Comparison of ENCODE assay signal across 28 cellular contexts in genomic region chr17:7459961-7460545, GRCh38. TPM values are rescaled to one million over a fixed set of nuclear protein-coding genes. Genes with fewer than 3 reads are reported as not detected.
DNase-seq lines count a peak whose midpoint lies in the region; ATAC-seq, FAIRE-seq and TF ChIP-seq lines count a peak whose summit lies in the region.
"Had no signal": no experiment of that assay in that cellular context is flagged by ENCODE, and none has a peak within 500 bp of the region (broad histone marks: within the 10 kb centered on the region; RNA-seq: fewer than 3 reads in every experiment).

No MANE protein-coding gene starts in this region.

- H3K36me3 ChIP-seq in HEK293 (ENCODE audit: control insufficient read depth in 2 of 2, insufficient read depth in 1 of 2, low read length in 2 of 2) (peaks cover 3 to 30% of the 10 kb centered on the region in 2 experiments; a peak in 2 of 3 replicates), GM12878 (ENCODE audit: control insufficient read depth in 2 of 2, insufficient read depth in 2 of 2, low read length in 1 of 2) (peaks cover 2 to 3% of the 10 kb centered on the region in 2 experiments; a peak in 2 of 4 replicates)

- TF ChIP-seq POLR2A in A549 (IDR thresholded peaks at IDR 0.05; ENCODE audit: low read length) (no peak), GM12878 (IDR thresholded peaks at IDR 0.05; ENCODE audit: low read depth, low read length) (no peak)

- intact Hi-C loops in GM12878 (cut with micrococcal nuclease; ENCODE audit: unreplicated experiment) = no loop called here

- BruUV-seq in GM12878 (replicated peaks; lab: Mats Ljungman, UMichigan) = no TSS peak

- FAIRE-seq in A549 (lab: Jason Lieb, UNC) (no peak), GM12878 (lab: Jason Lieb, UNC) (no peak), HTR-8/SVneo (lab: Jason Lieb, UNC) (no peak)
- FAIRE-seq: islet of Langerhans had no signal

- H2AFZ ChIP-seq in GM12878 (ENCODE audit: control insufficient read depth, low read depth, low read length) = no peak overlapping the region
- H2AFZ ChIP-seq: PC-9 had no signal

- TF ChIP-seq EP300 in A549 (IDR thresholded peaks at IDR 0.05) = no peak
- TF ChIP-seq EP300 in GM12878 (IDR thresholded peaks at IDR 0.05; ENCODE audit: borderline replicate concordance in 1 of 2, control insufficient read depth in 1 of 2, low read depth in 2 of 2, low read length in 2 of 2) = no peak

- DNase-seq in A549 (ENCODE audit: low read depth in 1 of 2, low spot score in 1 of 2) = no peak
- DNase-seq in GM12878 (ENCODE audit: low read depth, low spot score) = no peak
- no peak for DNase-seq in neural crest cell (ENCODE audit: low read depth, low spot score)
- no peak for DNase-seq in activated CD8-positive, alpha-beta T cell treated with anti-CD3 and anti-CD28 coated beads, Interleukin-2, amount 10 ng/mL, durations not matched to agents 7 days and 5 days
- no peak for DNase-seq in HTR-8/SVneo (ENCODE audit: insufficient read length, low spot score)
- DNase-seq: activated CD4-positive, alpha-beta T cell treated with anti-CD3 and anti-CD28 coated beads, Interleukin-2, amount 10 ng/mL, durations not matched to agents 7 days and 5 days; NCI-H2081 treated with DMSO at 0.1 percent for 48 hours; NCI-H446; PC-9; SJCRH30; spleen; stimulated activated CD4-positive, alpha-beta T cell treated with anti-CD3 and anti-CD28 coated beads, Interleukin-4, amount 100 ng/mL, for 4 hours; stimulated activated naive CD8-positive, alpha-beta T cell treated with anti-CD3 and anti-CD28 coated beads, Interleukin-15, amount 100 ng/mL, for 72 hours had no signal

- H3K4me3 Mint-ChIP-seq in neural crest cell = peak overlapping the region; percentile 61
- no peak overlapping the region for H3K4me3 Mint-ChIP-seq in activated CD8-positive, alpha-beta T cell treated with anti-CD3 and anti-CD28 coated beads, Interleukin-2, amount 10 ng/mL, durations not matched to agents 7 days and 5 days
- H3K4me3 Mint-ChIP-seq: activated CD4-positive, alpha-beta T cell treated with anti-CD3 and anti-CD28 coated beads, Interleukin-2, amount 10 ng/mL, durations not matched to agents 7 days and 5 days; activated T-helper 1 cell treated with anti-CD3 and anti-CD28 coated beads, Interleukin-12 subunit alpha, Interleukin-12 subunit beta, Interleukin-2, Interleukin-4 antibody, amounts not matched to agents 30 ng/mL and 10 ng/mL and 1 ng/mL, durations not matched to agents 14 hours and 24 hours and 36 hours; stimulated activated naive CD8-positive, alpha-beta T cell treated with anti-CD3 and anti-CD28 coated beads, Interleukin-15, amount 100 ng/mL, for 72 hours had no signal

- in situ Hi-C loops in GM12878 (cut with MboI) = no loop called here

- H3K79me2 ChIP-seq in GM12878 (ENCODE audit: control insufficient read depth, insufficient read depth, low read length) = peaks cover 2% of the 10 kb centered on the region; the same call in 1 of the 2 replicates

- no peaks in the 10 kb centered on the region for H3K27me3 Mint-ChIP-seq in neural crest cell (ENCODE audit: low read depth)
- H3K27me3 Mint-ChIP-seq in activated CD8-positive, alpha-beta T cell treated with anti-CD3 and anti-CD28 coated beads, Interleukin-2, amount 10 ng/mL, durations not matched to agents 7 days and 5 days (ENCODE audit: low read depth) = no peaks in the 10 kb centered on the region
- H3K27me3 Mint-ChIP-seq: activated CD4-positive, alpha-beta T cell treated with anti-CD3 and anti-CD28 coated beads, Interleukin-2, amount 10 ng/mL, durations not matched to agents 7 days and 5 days; stimulated activated naive CD8-positive, alpha-beta T cell treated with anti-CD3 and anti-CD28 coated beads, Interleukin-15, amount 100 ng/mL, for 72 hours had no signal

- H3K4me1 ChIP-seq in A549 (no peaks in the 10 kb centered on the region), HEK293 (ENCODE audit: control insufficient read depth, insufficient read depth, low read length) (no peaks in the 10 kb centered on the region), GM12878 (ENCODE audit: control insufficient read depth, insufficient read depth, low read length) (peaks cover 4% of the 10 kb centered on the region)
- H3K4me1 ChIP-seq: SJCRH30 had no signal

- H3K27ac Mint-ChIP-seq in neural crest cell (ENCODE audit: unreplicated experiment) = no peak overlapping the region
- H3K27ac Mint-ChIP-seq in activated CD8-positive, alpha-beta T cell treated with anti-CD3 and anti-CD28 coated beads, Interleukin-2, amount 10 ng/mL, durations not matched to agents 7 days and 5 days = no peak overlapping the region
- H3K27ac Mint-ChIP-seq: activated CD4-positive, alpha-beta T cell treated with anti-CD3 and anti-CD28 coated beads, Interleukin-2, amount 10 ng/mL, durations not matched to agents 7 days and 5 days; activated T-helper 1 cell treated with anti-CD3 and anti-CD28 coated beads, Interleukin-12 subunit alpha, Interleukin-12 subunit beta, Interleukin-2, Interleukin-4 antibody, amounts not matched to agents 30 ng/mL and 10 ng/mL and 1 ng/mL, durations not matched to agents 14 hours and 24 hours and 36 hours had no signal

- H3K4me3 ChIP-seq in A549 = no peak overlapping the region
- H3K4me3 ChIP-seq in HEK293 (ENCODE audit: low read depth, low read length) = no peak overlapping the region
- H3K4me3 ChIP-seq in GM12878 = no peak overlapping the region
- H3K4me3 ChIP-seq: gastroesophageal sphincter, PC-9, SJCRH30, spleen had no signal

- H3K9me3 Mint-ChIP-seq in neural crest cell = no peaks in the 10 kb centered on the region
- no peaks in the 10 kb centered on the region for H3K9me3 Mint-ChIP-seq in activated CD8-positive, alpha-beta T cell treated with anti-CD3 and anti-CD28 coated beads, Interleukin-2, amount 10 ng/mL, durations not matched to agents 7 days and 5 days (ENCODE audit: insufficient read depth)
- H3K9me3 Mint-ChIP-seq: activated CD4-positive, alpha-beta T cell treated with anti-CD3 and anti-CD28 coated beads, Interleukin-2, amount 10 ng/mL, durations not matched to agents 7 days and 5 days; activated naive CD4-positive, alpha-beta T cell treated with anti-CD3 and anti-CD28 coated beads, Interleukin-2, amount 50 U/mL, for 72 hours; activated T-helper 1 cell treated with anti-CD3 and anti-CD28 coated beads, Interleukin-12 subunit alpha, Interleukin-12 subunit beta, Interleukin-2, Interleukin-4 antibody, amounts not matched to agents 30 ng/mL and 10 ng/mL and 1 ng/mL, durations not matched to agents 14 hours and 24 hours and 36 hours; stimulated activated naive CD8-positive, alpha-beta T cell treated with anti-CD3 and anti-CD28 coated beads, Interleukin-15, amount 100 ng/mL, for 72 hours had no signal

- CTCF ChIA-PET in A549 (lab: Yijun Ruan, JAX) (interaction anchor here (1.8 to 30.1 kb wide), 3 partner anchors 19 to 101 kb away, joined by 5 to 342 read pairs (median 17); partner anchors contain the start of genes CHRNB1, FGF11, SENP3 and TMEM102), HEK293 (lab: Yijun Ruan, JAX) (no interaction called here), GM12878 (lab: Yijun Ruan, JAX) (no interaction called here)
- CTCF ChIA-PET in activated CD8-positive, alpha-beta T cell treated with anti-CD3 and anti-CD28 coated beads, Interleukin-2, amount 10 ng/mL, durations not matched to agents 7 days and 5 days (lab: Charles Lee) = interaction anchor here (1.3 kb wide), 1 partner anchor 42 kb away, joined by 4 read pairs; no protein-coding TSS in a partner anchor

- H3K36me3 Mint-ChIP-seq in neural crest cell (ENCODE audit: low read depth) = peaks cover 2% of the 10 kb centered on the region
- peaks cover 44% of the 10 kb centered on the region for H3K36me3 Mint-ChIP-seq in activated CD8-positive, alpha-beta T cell treated with anti-CD3 and anti-CD28 coated beads, Interleukin-2, amount 10 ng/mL, durations not matched to agents 7 days and 5 days (ENCODE audit: low read depth)
- H3K36me3 Mint-ChIP-seq: activated naive CD4-positive, alpha-beta T cell treated with anti-CD3 and anti-CD28 coated beads, Interleukin-2, amount 50 U/mL, for 72 hours had no signal

- TF ChIP-seq RAD21 in A549 (conservative IDR thresholded peaks at IDR 0.05 in 1 of 2, IDR thresholded peaks at IDR 0.05 in 1 of 2) (no peak), GM12878 (IDR thresholded peaks at IDR 0.05; ENCODE audit: insufficient read depth, low read depth, low read length) (no peak)

- POLR2A ChIA-PET in A549 (lab: Yijun Ruan, JAX) (interaction anchor here (0.6 kb wide), 1 partner anchor 62 kb away, joined by 3 read pairs; no protein-coding TSS in a partner anchor), HEK293 (lab: Yijun Ruan, JAX) (no interaction called here), GM12878 (lab: Charles Lee) (interaction anchor here (0.6 to 0.7 kb wide), 3 partner anchors 8 to 12 kb away, joined by 3 to 5 read pairs (median 3); no protein-coding TSS in a partner anchor)
- POLR2A ChIA-PET in activated CD8-positive, alpha-beta T cell treated with anti-CD3 and anti-CD28 coated beads, Interleukin-2, amount 10 ng/mL, durations not matched to agents 7 days and 5 days (lab: Charles Lee) = interaction anchor here (3.6 kb wide), 1 partner anchor 25 kb away, joined by 19 read pairs; the partner anchor contains the start of gene POLR2A

- SMC1A ChIA-PET in GM12878 (lab: Charles Lee; ENCODE audit: uncharacterized antibody, unreplicated experiment) = no interaction called here

- H3K27ac ChIP-seq in A549 (no peak overlapping the region), HEK293 (ENCODE audit: extremely low read depth, low read depth, low read length) (no peak overlapping the region), GM12878 (ENCODE audit: control insufficient read depth, insufficient read depth) (no peak overlapping the region)
- H3K27ac ChIP-seq: neutrophil, PC-9, SJCRH30, spleen had no signal

- H3K9ac ChIP-seq in GM12878 (ENCODE audit: control insufficient read depth, insufficient read depth, low read length) = no peak overlapping the region

- no peak overlapping the region for H3K4me2 ChIP-seq in A549
- no peak overlapping the region for H3K4me2 ChIP-seq in GM12878 (ENCODE audit: control insufficient read depth, insufficient read depth)
- H3K4me2 ChIP-seq: PC-9 had no signal

- RAD21 ChIA-PET in GM12878 (lab: Charles Lee; ENCODE audit: unreplicated experiment) = no interaction called here

- 71% methylated on average over 3 of the region's 3 CpGs for WGBS in A549 (ENCODE audit: missing lambda C conversion rate)
- 66% methylated on average over 3 of the region's 3 CpGs for WGBS in GM12878 (ENCODE audit: insufficient coverage, insufficient replicate concordance, low lambda C conversion rate, missing lambda C conversion rate)

- no peaks in the 10 kb centered on the region for H3K27me3 ChIP-seq in GM12878 (replicated peaks in 1 of 2; ENCODE audit: control insufficient read depth in 2 of 2, insufficient read depth in 2 of 2, low read length in 1 of 2)
- H3K27me3 ChIP-seq: gastroesophageal sphincter, neutrophil, SJCRH30, spleen had no signal

- H4K20me1 ChIP-seq in GM12878 (ENCODE audit: control insufficient read depth, insufficient read depth) = no peaks in the 10 kb centered on the region

- H3K9me3 ChIP-seq in A549 (no peaks in the 10 kb centered on the region), HEK293 (ENCODE audit: control insufficient read depth, insufficient read depth, low read depth, low read length) (no peaks in the 10 kb centered on the region), GM12878 (replicated peaks; ENCODE audit: control insufficient read depth, insufficient read depth, low read length) (no peaks in the 10 kb centered on the region)
- H3K9me3 ChIP-seq: gastroesophageal sphincter, neutrophil, SJCRH30, spleen had no signal

- ATAC-seq in A549 (no peak), GM12878 (no peak), GM21360 (IDR thresholded peaks at IDR 0.05; ENCODE audit: unreplicated experiment) (no peak), GM18858 (IDR thresholded peaks at IDR 0.05; ENCODE audit: unreplicated experiment) (no peak)
- ATAC-seq in activated CD8-positive, alpha-beta T cell treated with anti-CD3 and anti-CD28 coated beads, Interleukin-2, amount 10 ng/mL, durations not matched to agents 7 days and 5 days = no peak
- ATAC-seq: activated naive CD4-positive, alpha-beta T cell treated with anti-CD3 and anti-CD28 coated beads, Interleukin-2, amount 50 U/mL, for 72 hours; gastroesophageal sphincter; stimulated activated naive CD8-positive, alpha-beta T cell treated with anti-CD3 and anti-CD28 coated beads, Interleukin-15, amount 100 ng/mL, for 72 hours had no signal

- TF ChIP-seq CTCF in A549 (IDR thresholded peaks at IDR 0.05) (no peak), HEK293 (tag by site-specific recombination; IDR thresholded peaks at IDR 0.05) (no peak), GM12878 (IDR thresholded peaks at IDR 0.05 in 2 of 3, conservative IDR thresholded peaks at IDR 0.05 in 1 of 3; ENCODE audit: control insufficient read depth in 2 of 3, extremely low read depth in 1 of 3, insufficient read depth in 1 of 3, low read depth in 3 of 3, low read length in 3 of 3) (no peak), neural crest cell (conservative IDR thresholded peaks at IDR 0.05) (no peak)

- peaks cover 12% of the 10 kb centered on the region for H3K4me1 Mint-ChIP-seq in neural crest cell
- H3K4me1 Mint-ChIP-seq in activated CD8-positive, alpha-beta T cell treated with anti-CD3 and anti-CD28 coated beads, Interleukin-2, amount 10 ng/mL, durations not matched to agents 7 days and 5 days (ENCODE audit: low read depth) = peaks cover 27% of the 10 kb centered on the region

RNA-seq across cellular contexts. Expression of gene CHRNB1, which starts 15.2 kb away (rescaled TPM):
- polyA plus RNA-seq in A549 (2011; rRNA removed) (6.5 and 6.9 TPM in 2 replicates), A549 (2017; fragmentation: RNase III; extraction: RNeasy Plus Mini Kit Qiagen cat#74134 plus additional on column Dnase treatment) (6.2 to 8.4 TPM (median 8.0 TPM) in 3 replicates), GM12878 (2011; rRNA removed) (9.1 and 11.0 TPM in 2 replicates), GM12878 (2014; fragmentation: Illumina TruSeq; extraction: Trizol) (12.2 and 14.4 TPM in 2 replicates), GM12878 (2014; fragmentation: Nextera tagmentation; extraction: Ambion mirVana) (10 to 100 TPM; 13.2 to 14.8 TPM), GM12878 (2014; rRNA removed) (10.6 and 11.6 TPM in 2 replicates), GM12878 (2016; fragmentation: Nextera tagmentation; extraction: Ambion mirVana) (10 to 100 TPM in 1 of 2 experiments, 1 to 10 TPM in 1; 8.5 to 10.7 TPM)
- 10.5 and 10.6 TPM in 2 replicates for polyA plus RNA-seq in A549 (2012; cell fraction: cytosol; rRNA removed)
- 3.0 and 4.2 TPM in 2 replicates for polyA plus RNA-seq in A549 (2012; cell fraction: nucleus; rRNA removed)
- polyA minus RNA-seq in A549 (2011; rRNA and poly(A)+ RNA removed) = 4.1 and 5.9 TPM in 2 replicates
- 8.8 and 10.3 TPM in 2 replicates for total RNA-seq in GM12878 (2013; cell fraction: nucleolus; rRNA removed)
- total RNA-seq in GM12878 (2014; rRNA removed) (10.8 and 12.0 TPM in 2 replicates), GM12878 (2014; rRNA removed; fragmentation: Illumina TruSeq; extraction: Trizol) (12.8 and 12.9 TPM in 2 replicates), GM12878 (2021) (5.8 and 7.4 TPM in 2 replicates), neural crest cell (9.7 and 9.9 TPM in 2 replicates)
- 5.9 TPM for polyA plus RNA-seq in GM12878 (2011; ENCODE audit: low read depth)
- polyA plus RNA-seq in GM12878 (2011; cell fraction: cytosol; rRNA removed) = 20.4 and 24.7 TPM in 2 replicates
- 9.5 and 9.7 TPM in 2 replicates for polyA plus RNA-seq in GM12878 (2011; cell fraction: nucleus; rRNA removed)
- 10.9 and 11.6 TPM in 2 replicates for polyA plus RNA-seq in GM12878 (2012)
- 7.5 and 13.9 TPM in 2 replicates for polyA minus RNA-seq in GM12878 (2011; rRNA and poly(A)+ RNA removed)
- 2.1 and 4.1 TPM in 2 replicates for polyA minus RNA-seq in GM12878 (2011; cell fraction: cytosol; rRNA and poly(A)+ RNA removed)
- 3.0 and 4.3 TPM in 2 replicates for polyA minus RNA-seq in GM12878 (2011; cell fraction: nucleus; rRNA and poly(A)+ RNA removed)
- 10 to 100 TPM; 14.1 to 15.7 TPM for total RNA-seq in activated CD8-positive, alpha-beta T cell treated with anti-CD3 and anti-CD28 coated beads, Interleukin-2, amount 10 ng/mL, durations not matched to agents 7 days and 5 days

RNA-seq across cellular contexts. Expression of gene ZBTB4, which starts 19.4 kb away (rescaled TPM):
- 14.4 and 18.2 TPM in 2 replicates for polyA plus RNA-seq in A549 (2011; rRNA removed)
- polyA plus RNA-seq in A549 (2012; cell fraction: cytosol; rRNA removed) = 7.5 and 11.2 TPM in 2 replicates
- polyA plus RNA-seq in A549 (2012; cell fraction: nucleus; rRNA removed) = 19.5 and 19.9 TPM in 2 replicates
- 24.4 to 29.5 TPM (median 28.2 TPM) in 3 replicates for polyA plus RNA-seq in A549 (2017; fragmentation: RNase III; extraction: RNeasy Plus Mini Kit Qiagen cat#74134 plus additional on column Dnase treatment)
- 25.1 and 25.6 TPM in 2 replicates for polyA minus RNA-seq in A549 (2011; rRNA and poly(A)+ RNA removed)
- 26.9 and 29.2 TPM in 2 replicates for total RNA-seq in GM12878 (2013; cell fraction: nucleolus; rRNA removed)
- total RNA-seq in GM12878 (2014; rRNA removed) = 7.6 and 8.3 TPM in 2 replicates
- total RNA-seq in GM12878 (2014; rRNA removed; fragmentation: Illumina TruSeq; extraction: Trizol) = 6.1 and 6.2 TPM in 2 replicates
- total RNA-seq in GM12878 (2021) = 14.9 and 15.1 TPM in 2 replicates
- polyA plus RNA-seq in GM12878 (2011; ENCODE audit: low read depth) = 6.7 TPM
- polyA plus RNA-seq in GM12878 (2011; rRNA removed) = 7.6 and 8.9 TPM in 2 replicates
- 8.8 and 9.3 TPM in 2 replicates for polyA plus RNA-seq in GM12878 (2011; cell fraction: cytosol; rRNA removed)
- 26.2 and 29.9 TPM in 2 replicates for polyA plus RNA-seq in GM12878 (2011; cell fraction: nucleus; rRNA removed)
- polyA plus RNA-seq in GM12878 (2012) = 14.6 and 15.8 TPM in 2 replicates
- 9.2 and 9.4 TPM in 2 replicates for polyA plus RNA-seq in GM12878 (2014; fragmentation: Illumina TruSeq; extraction: Trizol)
- polyA plus RNA-seq in GM12878 (2014; fragmentation: Nextera tagmentation; extraction: Ambion mirVana) = 1 to 10 TPM; 2.0 to 3.0 TPM
- polyA plus RNA-seq in GM12878 (2014; rRNA removed) = 8.9 and 9.7 TPM in 2 replicates
- polyA plus RNA-seq in GM12878 (2016; fragmentation: Nextera tagmentation; extraction: Ambion mirVana) = 1 to 10 TPM; 4.3 to 4.6 TPM
- 8.7 and 14.0 TPM in 2 replicates for polyA minus RNA-seq in GM12878 (2011; rRNA and poly(A)+ RNA removed)
- 4.5 and 4.8 TPM in 2 replicates for polyA minus RNA-seq in GM12878 (2011; cell fraction: cytosol; rRNA and poly(A)+ RNA removed)
- 7.0 and 12.9 TPM in 2 replicates for polyA minus RNA-seq in GM12878 (2011; cell fraction: nucleus; rRNA and poly(A)+ RNA removed)
- 13.6 and 14.3 TPM in 2 replicates for total RNA-seq in neural crest cell
- total RNA-seq in activated CD8-positive, alpha-beta T cell treated with anti-CD3 and anti-CD28 coated beads, Interleukin-2, amount 10 ng/mL, durations not matched to agents 7 days and 5 days = 10 to 100 TPM; 29.8 to 30.0 TPM

RNA-seq across cellular contexts. Expression of gene FGF11, which starts 20.7 kb away (rescaled TPM):
- polyA plus RNA-seq in A549 (2011; rRNA removed) (1.4 and 1.9 TPM in 2 replicates), A549 (2017; fragmentation: RNase III; extraction: RNeasy Plus Mini Kit Qiagen cat#74134 plus additional on column Dnase treatment) (1.1 to 1.8 TPM (median 1.5 TPM) in 3 replicates), GM12878 (2011; rRNA removed) (15.6 and 21.1 TPM in 2 replicates), GM12878 (2014; fragmentation: Illumina TruSeq; extraction: Trizol) (3.5 and 4.1 TPM in 2 replicates), GM12878 (2014; fragmentation: Nextera tagmentation; extraction: Ambion mirVana) (1 to 10 TPM in 1 of 2 experiments, under 1 TPM in 1; 0.69 to 1.3 TPM), GM12878 (2014; rRNA removed) (2.3 and 2.8 TPM in 2 replicates), GM12878 (2016; fragmentation: Nextera tagmentation; extraction: Ambion mirVana) (1 to 10 TPM in 1 of 2 experiments, under 1 TPM in 1; 0.97 to 1.8 TPM)
- 0.71 and 0.74 TPM in 2 replicates for polyA plus RNA-seq in A549 (2012; cell fraction: cytosol; rRNA removed)
- 3.3 and 4.8 TPM in 2 replicates for polyA plus RNA-seq in A549 (2012; cell fraction: nucleus; rRNA removed)
- polyA minus RNA-seq in A549 (2011; rRNA and poly(A)+ RNA removed) = 1.0 and 1.3 TPM in 2 replicates
- total RNA-seq in GM12878 (2013; cell fraction: nucleolus; rRNA removed) = 23.7 and 26.4 TPM in 2 replicates
- total RNA-seq in GM12878 (2014; rRNA removed) (2.3 and 3.0 TPM in 2 replicates), GM12878 (2014; rRNA removed; fragmentation: Illumina TruSeq; extraction: Trizol) (1.8 and 2.4 TPM in 2 replicates), GM12878 (2021) (3.0 TPM in 2 replicates), neural crest cell (6.0 and 6.5 TPM in 2 replicates)
- 13.9 TPM for polyA plus RNA-seq in GM12878 (2011; ENCODE audit: low read depth)
- polyA plus RNA-seq in GM12878 (2011; cell fraction: cytosol; rRNA removed) = 14.9 and 20.2 TPM in 2 replicates
- 42.8 and 79.1 TPM in 2 replicates for polyA plus RNA-seq in GM12878 (2011; cell fraction: nucleus; rRNA removed)
- 18.4 and 22.6 TPM in 2 replicates for polyA plus RNA-seq in GM12878 (2012)
- polyA minus RNA-seq in GM12878 (2011; rRNA and poly(A)+ RNA removed) = 6.2 and 10.5 TPM in 2 replicates
- polyA minus RNA-seq in GM12878 (2011; cell fraction: cytosol; rRNA and poly(A)+ RNA removed) = 3.7 and 3.8 TPM in 2 replicates
- 6.6 and 6.9 TPM in 2 replicates for polyA minus RNA-seq in GM12878 (2011; cell fraction: nucleus; rRNA and poly(A)+ RNA removed)
- 10 to 100 TPM; 16.6 to 18.8 TPM for total RNA-seq in activated CD8-positive, alpha-beta T cell treated with anti-CD3 and anti-CD28 coated beads, Interleukin-2, amount 10 ng/mL, durations not matched to agents 7 days and 5 days

RNA-seq across cellular contexts. Expression of gene SLC35G6, which starts 21.2 kb away (rescaled TPM):
- polyA plus RNA-seq in A549 (2011; rRNA removed) = not detected in 2 replicates
- not detected in 2 replicates for polyA plus RNA-seq in A549 (2012; cell fraction: cytosol; rRNA removed)
- polyA plus RNA-seq in A549 (2012; cell fraction: nucleus; rRNA removed) = not detected in 2 replicates
- not detected in 3 replicates for polyA plus RNA-seq in A549 (2017; fragmentation: RNase III; extraction: RNeasy Plus Mini Kit Qiagen cat#74134 plus additional on column Dnase treatment)
- not detected in 2 replicates for polyA minus RNA-seq in A549 (2011; rRNA and poly(A)+ RNA removed)
- not detected in 2 replicates for total RNA-seq in GM12878 (2013; cell fraction: nucleolus; rRNA removed)
- not detected in 2 replicates for total RNA-seq in GM12878 (2014; rRNA removed)
- not detected in 2 replicates for total RNA-seq in GM12878 (2014; rRNA removed; fragmentation: Illumina TruSeq; extraction: Trizol)
- not detected in 2 replicates for total RNA-seq in GM12878 (2021)
- not detected for polyA plus RNA-seq in GM12878 (2011; ENCODE audit: low read depth)
- not detected in 2 replicates for polyA plus RNA-seq in GM12878 (2011; rRNA removed)
- polyA plus RNA-seq in GM12878 (2011; cell fraction: cytosol; rRNA removed) = not detected in 2 replicates
- not detected in 2 replicates for polyA plus RNA-seq in GM12878 (2011; cell fraction: nucleus; rRNA removed)
- polyA plus RNA-seq in GM12878 (2012) = 0.13 and 0.18 TPM in 2 replicates
- polyA plus RNA-seq in GM12878 (2014; fragmentation: Illumina TruSeq; extraction: Trizol) = not detected in 2 replicates
- not detected for polyA plus RNA-seq in GM12878 (2014; fragmentation: Nextera tagmentation; extraction: Ambion mirVana)
- polyA plus RNA-seq in GM12878 (2014; rRNA removed) = not detected in 2 replicates
- polyA plus RNA-seq in GM12878 (2016; fragmentation: Nextera tagmentation; extraction: Ambion mirVana) = under 1 TPM in 1 of 2 experiments, not detected in 1; 0.20 TPM
- polyA minus RNA-seq in GM12878 (2011; rRNA and poly(A)+ RNA removed) = 0.10 TPM in 1 of 2 replicates, not detected in the other
- polyA minus RNA-seq in GM12878 (2011; cell fraction: cytosol; rRNA and poly(A)+ RNA removed) = not detected in 2 replicates
- polyA minus RNA-seq in GM12878 (2011; cell fraction: nucleus; rRNA and poly(A)+ RNA removed) = not detected in 2 replicates
- not detected in 2 replicates for total RNA-seq in neural crest cell
- total RNA-seq in activated CD8-positive, alpha-beta T cell treated with anti-CD3 and anti-CD28 coated beads, Interleukin-2, amount 10 ng/mL, durations not matched to agents 7 days and 5 days = not detected
- total RNA-seq: activated CD4-positive, alpha-beta T cell treated with anti-CD3 and anti-CD28 coated beads, Interleukin-2, amount 10 ng/mL, durations not matched to agents 7 days and 5 days; activated naive CD4-positive, alpha-beta T cell treated with anti-CD3 and anti-CD28 coated beads, Interleukin-2, amount 50 U/mL, for 72 hours; activated T-helper 1 cell treated with anti-CD3 and anti-CD28 coated beads, Interleukin-12 subunit alpha, Interleukin-12 subunit beta, Interleukin-2, Interleukin-4 antibody, amounts not matched to agents 30 ng/mL and 10 ng/mL and 1 ng/mL, durations not matched to agents 14 hours and 24 hours and 36 hours; cerebellum; G401; gastroesophageal sphincter; liver; mononuclear cell; PC-9; SJCRH30; spleen; T-helper 1 cell treated with Interleukin-12 subunit alpha and Interleukin-12 subunit beta and Interleukin-4 antibody, amounts not matched to agents 30 ng/mL and 1 ng/mL, for 36 hours; ureter had no signal
- polyA plus RNA-seq: AG04450, liver had no signal

RNA-seq across cellular contexts. Expression of gene POLR2A, which starts 24.1 kb away (rescaled TPM):
- polyA plus RNA-seq in A549 (2011; rRNA removed) = 22.8 and 57.1 TPM in 2 replicates
- polyA plus RNA-seq in A549 (2012; cell fraction: cytosol; rRNA removed) = 22.4 and 28.7 TPM in 2 replicates
- polyA plus RNA-seq in A549 (2012; cell fraction: nucleus; rRNA removed) = 127 and 206 TPM in 2 replicates
- polyA plus RNA-seq in A549 (2017; fragmentation: RNase III; extraction: RNeasy Plus Mini Kit Qiagen cat#74134 plus additional on column Dnase treatment) = 65.6 to 69.6 TPM (median 67.4 TPM) in 3 replicates
- polyA minus RNA-seq in A549 (2011; rRNA and poly(A)+ RNA removed) = 359 and 408 TPM in 2 replicates
- total RNA-seq in GM12878 (2013; cell fraction: nucleolus; rRNA removed) = 174 and 219 TPM in 2 replicates
- total RNA-seq in GM12878 (2014; rRNA removed) = 25.6 and 28.9 TPM in 2 replicates
- total RNA-seq in GM12878 (2014; rRNA removed; fragmentation: Illumina TruSeq; extraction: Trizol) = 12.0 and 12.5 TPM in 2 replicates
- 111 and 121 TPM in 2 replicates for total RNA-seq in GM12878 (2021)
- polyA plus RNA-seq in GM12878 (2011; ENCODE audit: low read depth) = 68.9 TPM
- polyA plus RNA-seq in GM12878 (2011; rRNA removed) = 7.9 and 19.3 TPM in 2 replicates
- polyA plus RNA-seq in GM12878 (2011; cell fraction: cytosol; rRNA removed) = 26.4 and 47.8 TPM in 2 replicates
- 84.9 and 129 TPM in 2 replicates for polyA plus RNA-seq in GM12878 (2011; cell fraction: nucleus; rRNA removed)
- polyA plus RNA-seq in GM12878 (2012) = 74.8 and 80.1 TPM in 2 replicates
- 47.6 and 57.7 TPM in 2 replicates for polyA plus RNA-seq in GM12878 (2014; fragmentation: Illumina TruSeq; extraction: Trizol)
- 1 to 10 TPM; 1.7 to 2.8 TPM for polyA plus RNA-seq in GM12878 (2014; fragmentation: Nextera tagmentation; extraction: Ambion mirVana)
- 37.8 and 45.5 TPM in 2 replicates for polyA plus RNA-seq in GM12878 (2014; rRNA removed)
- polyA plus RNA-seq in GM12878 (2016; fragmentation: Nextera tagmentation; extraction: Ambion mirVana) = 10 to 100 TPM; 88.2 to 95.0 TPM
- 99.0 and 179 TPM in 2 replicates for polyA minus RNA-seq in GM12878 (2011; rRNA and poly(A)+ RNA removed)
- 87.3 and 103 TPM in 2 replicates for polyA minus RNA-seq in GM12878 (2011; cell fraction: cytosol; rRNA and poly(A)+ RNA removed)
- polyA minus RNA-seq in GM12878 (2011; cell fraction: nucleus; rRNA and poly(A)+ RNA removed) = 91.4 and 180 TPM in 2 replicates
- 181 and 183 TPM in 2 replicates for total RNA-seq in neural crest cell
- total RNA-seq in activated CD8-positive, alpha-beta T cell treated with anti-CD3 and anti-CD28 coated beads, Interleukin-2, amount 10 ng/mL, durations not matched to agents 7 days and 5 days = 100 to 1,000 TPM; 183 to 185 TPM

Comparison
In these comparisons a context has a peak if more than half of its experiments do, and no peak if none do; other contexts are left out.
1. CTCF ChIA-PET loops: an anchor here in A549 (1.8 to 30.1 kb wide) and activated CD8-positive, alpha-beta T cell treated with anti-CD3 and anti-CD28 coated beads, Interleukin-2, amount 10 ng/mL, durations not matched to agents 7 days and 5 days (1.3 kb wide); none called in HEK293 and GM12878.